Comparison of ENCODE assay signal across 19 cellular contexts in the genomic region with DNA sequence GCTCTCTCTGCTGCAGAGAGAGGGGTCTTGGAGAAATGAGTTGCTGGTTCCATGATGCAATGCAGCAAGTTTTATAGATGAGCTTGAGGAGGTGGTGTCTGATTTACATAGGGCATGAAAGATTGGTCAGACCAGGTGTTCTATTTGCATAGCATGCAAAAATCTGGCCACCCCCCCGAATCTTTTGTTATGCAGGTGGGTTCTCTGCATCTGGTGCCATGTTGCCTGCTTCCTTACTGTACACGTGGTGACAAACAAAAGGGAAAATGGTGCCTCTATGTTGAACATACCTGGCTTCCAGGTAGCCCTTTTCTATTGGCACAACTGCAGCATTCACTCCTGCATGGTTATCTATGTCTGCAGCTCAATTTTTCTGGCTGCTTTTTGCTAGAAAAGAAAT.
"Had no signal": no experiment of that assay in that cellular context is flagged by ENCODE, and none has a peak within 500 bp of the region (broad histone marks: within the 10 kb centered on the region; RNA-seq: fewer than 3 reads in every experiment).

No MANE protein-coding gene starts in this region.

- H3K9me3 Mint-ChIP-seq: nephron progenitor cell; stimulated activated effector memory CD8-positive, alpha-beta T cell treated with anti-CD3 and anti-CD28 coated beads, Interleukin-12 subunit alpha, Interleukin-12 subunit beta, amount 100 ng/mL, for 72 hours had no signal

- H3K79me2 ChIP-seq: hepatocyte had no signal

- FAIRE-seq: islet of Langerhans had no signal

- DNase-seq: dorsolateral prefrontal cortex; effector CD8-positive, alpha-beta T cell; foreskin melanocyte; head of caudate nucleus; kidney glomerular epithelial cell; naive thymus-derived CD4-positive, alpha-beta T cell; nephron progenitor cell; psoas muscle; retina; right lobe of liver; stimulated activated CD4-positive, alpha-beta T cell treated with anti-CD3 and anti-CD28 coated beads, Interleukin-4, amount 100 ng/mL, for 1 hour; stimulated activated CD8-positive, alpha-beta memory T cell treated with anti-CD3 and anti-CD28 coated beads, Interleukin-4, amount 100 ng/mL, for 48 hours; stimulated activated naive CD8-positive, alpha-beta T cell treated with anti-CD3 and anti-CD28 coated beads, Interleukin-15, Interleukin-2, amounts not matched to agents 100 U/mL and 50 U/mL, for 24 hours; tibial artery; upper lobe of right lung had no signal

- H3K27ac ChIP-seq: dorsolateral prefrontal cortex, hepatocyte, psoas muscle, right lobe of liver, tibial artery, upper lobe of right lung, vagina had no signal

- H3K4me1 Mint-ChIP-seq: naive thymus-derived CD4-positive, alpha-beta T cell; stimulated activated effector memory CD8-positive, alpha-beta T cell treated with anti-CD3 and anti-CD28 coated beads, Interleukin-12 subunit alpha, Interleukin-12 subunit beta, amount 100 ng/mL, for 72 hours had no signal

- H3K9me3 ChIP-seq: psoas muscle, right lobe of liver, tibial artery, upper lobe of right lung, vagina had no signal

- H2AFZ ChIP-seq: hepatocyte had no signal

- H3K36me3 ChIP-seq: right lobe of liver, tibial artery, upper lobe of right lung, vagina had no signal

- H3K4me2 ChIP-seq: hepatocyte had no signal

- H3K27ac Mint-ChIP-seq: naive thymus-derived CD4-positive, alpha-beta T cell; nephron progenitor cell; stimulated activated effector memory CD8-positive, alpha-beta T cell treated with anti-CD3 and anti-CD28 coated beads, Interleukin-12 subunit alpha, Interleukin-12 subunit beta, amount 100 ng/mL, for 72 hours had no signal

- H3K4me1 ChIP-seq: psoas muscle, right lobe of liver, tibial artery, upper lobe of right lung, vagina had no signal

- H3K36me3 Mint-ChIP-seq: naive thymus-derived CD4-positive, alpha-beta T cell; stimulated activated effector memory CD8-positive, alpha-beta T cell treated with anti-CD3 and anti-CD28 coated beads, Interleukin-12 subunit alpha, Interleukin-12 subunit beta, amount 100 ng/mL, for 72 hours had no signal

- H3K4me3 ChIP-seq: dorsolateral prefrontal cortex, hepatocyte, psoas muscle, right lobe of liver, tibial artery, upper lobe of right lung, vagina had no signal

- H3K4me3 Mint-ChIP-seq: naive thymus-derived CD4-positive, alpha-beta T cell; nephron progenitor cell; stimulated activated effector memory CD8-positive, alpha-beta T cell treated with anti-CD3 and anti-CD28 coated beads, Interleukin-12 subunit alpha, Interleukin-12 subunit beta, amount 100 ng/mL, for 72 hours had no signal

- H3K27me3 ChIP-seq: hepatocyte, right lobe of liver, upper lobe of right lung, vagina had no signal

- ATAC-seq: naive thymus-derived CD4-positive, alpha-beta T cell; psoas muscle; right lobe of liver; stimulated activated effector memory CD8-positive, alpha-beta T cell treated with anti-CD3 and anti-CD28 coated beads, Interleukin-12 subunit alpha, Interleukin-12 subunit beta, amount 100 ng/mL, for 72 hours; stimulated activated naive CD8-positive, alpha-beta T cell treated with anti-CD3 and anti-CD28 coated beads, Interleukin-15, Interleukin-2, amounts not matched to agents 100 U/mL and 50 U/mL, for 24 hours; upper lobe of right lung had no signal
